25 cellular contexts compared by ENCODE assay signal in the genomic region with DNA sequence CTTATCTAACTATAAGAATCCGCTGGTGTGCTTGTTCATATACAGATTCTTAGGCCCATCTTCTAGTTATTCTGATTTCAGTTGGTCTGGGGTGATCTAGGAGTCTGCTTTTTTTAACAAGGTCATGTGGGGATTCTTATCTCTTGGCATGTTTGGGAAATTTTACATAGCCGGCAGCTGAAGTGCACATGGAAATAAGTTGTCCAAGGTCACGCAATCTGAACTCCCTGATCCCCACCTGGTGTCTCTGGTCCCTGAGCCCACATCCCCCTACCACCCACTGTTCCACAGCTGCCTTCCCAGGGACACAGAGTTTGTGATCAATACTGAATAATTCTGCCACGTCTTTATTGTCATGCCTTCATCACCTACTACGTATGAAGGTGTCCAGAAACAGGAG.
DNase-seq lines count a peak whose midpoint lies in the region; ATAC-seq and TF ChIP-seq lines count a peak whose summit lies in the region.
"Had no signal": no experiment of that assay in that cellular context is flagged by ENCODE, and none has a peak within 500 bp of the region (broad histone marks: within the 10 kb centered on the region; RNA-seq: fewer than 3 reads in every experiment).

No MANE protein-coding gene starts in this region.

- H3K9me3 ChIP-seq in Panc1 (ENCODE audit: control insufficient read depth, insufficient read depth, low read depth, low read length) (no peaks in the 10 kb centered on the region), liver (ENCODE audit: control insufficient read depth in 4 of 4, low read length in 3 of 4) (no peaks in the 10 kb centered on the region)
- H3K9me3 ChIP-seq: BLaER1, HAP-1, Peyer's patch, SJSA1 had no signal

- peaks cover 3% of the 10 kb centered on the region; the same call in 1 of the 2 replicates for H3K36me3 ChIP-seq in Panc1 (ENCODE audit: control insufficient read depth, insufficient read depth, low read length)
- peaks cover 0 to 25% (median 23%) of the 10 kb centered on the region in 4 donors for H3K36me3 ChIP-seq in liver (ENCODE audit: control insufficient read depth in 4 of 4, insufficient read depth in 3 of 4, low read depth in 1 of 4, low read length in 3 of 4)

- H3K4me3 Mint-ChIP-seq in activated B cell treated with CpG ODN at 0.5 μM for 24 hours: no peak overlapping the region
- H3K4me3 Mint-ChIP-seq in stimulated activated effector memory CD8-positive, alpha-beta T cell treated with anti-CD3 and anti-CD28 coated beads, Interleukin-12 subunit alpha, Interleukin-12 subunit beta, amount 100 ng/mL, for 72 hours: no peak overlapping the region
- H3K4me3 Mint-ChIP-seq: CD4-positive, alpha-beta T cell; GM23338 had no signal

- intact Hi-C loops in Panc1 (cut with micrococcal nuclease; ENCODE audit: unreplicated experiment) (no loop called here), activated B cell treated with CpG ODN at 0.5 μM for 24 hours (cut with micrococcal nuclease) (no loop called here)

- ATAC-seq in Panc1: no peak
- no peak for ATAC-seq in activated B cell treated with CpG ODN at 0.5 μM for 24 hours (ENCODE audit: low read depth)
- ATAC-seq in stimulated activated effector memory CD8-positive, alpha-beta T cell treated with anti-CD3 and anti-CD28 coated beads, Interleukin-12 subunit alpha, Interleukin-12 subunit beta, amount 100 ng/mL, for 72 hours: no peak
- no peak for ATAC-seq in GM21447 (IDR thresholded peaks at IDR 0.05; ENCODE audit: unreplicated experiment)
- no peak for ATAC-seq in GM21423 (IDR thresholded peaks at IDR 0.05; ENCODE audit: unreplicated experiment)
- ATAC-seq: GM23338 had no signal

- H3K4me1 ChIP-seq in Panc1 (ENCODE audit: control insufficient read depth, insufficient read depth, low read length): no peaks in the 10 kb centered on the region
- peaks cover 19 to 51% (median 45%) of the 10 kb centered on the region in 4 donors for H3K4me1 ChIP-seq in liver (ENCODE audit: control insufficient read depth in 4 of 4, insufficient read depth in 4 of 4, low read length in 3 of 4)
- H3K4me1 ChIP-seq: HAP-1, SJSA1 had no signal

- H3K27me3 ChIP-seq in Panc1 (ENCODE audit: control insufficient read depth, insufficient read depth, low read length) (no peaks in the 10 kb centered on the region), liver (ENCODE audit: control insufficient read depth in 4 of 4, insufficient read depth in 4 of 4, low read length in 3 of 4) (no peaks in the 10 kb centered on the region)
- H3K27me3 ChIP-seq: BLaER1, Peyer's patch, SJSA1 had no signal

- H3K4me1 Mint-ChIP-seq in activated B cell treated with CpG ODN at 0.5 μM for 24 hours: peaks cover 6% of the 10 kb centered on the region
- no peaks in the 10 kb centered on the region for H3K4me1 Mint-ChIP-seq in stimulated activated effector memory CD8-positive, alpha-beta T cell treated with anti-CD3 and anti-CD28 coated beads, Interleukin-12 subunit alpha, Interleukin-12 subunit beta, amount 100 ng/mL, for 72 hours

- DNase-seq in Panc1 (ENCODE audit: low read depth, low spot score): no peak
- DNase-seq in activated B cell treated with CpG ODN at 0.5 μM for 24 hours: no peak
- no peak for DNase-seq in stimulated activated effector memory CD8-positive, alpha-beta T cell treated with anti-CD3 and anti-CD28 coated beads, Interleukin-12 subunit alpha, Interleukin-12 subunit beta, amount 100 ng/mL, for 72 hours (ENCODE audit: low spot score in 2 of 2)
- no peak for DNase-seq in NCI-H1694 (lab: John Stamatoyannopoulos, UW)
- DNase-seq: ACHN; CD4-positive, alpha-beta T cell; COR-L47; DMS79 treated with DMSO at 0.1 percent for 48 hours; NCI-H1105; NCI-H146; NCI-H2081; NCI-H2171; NCI-H345; NCI-H524; NCI-H774; NK-92 treated with Interleukin-12 subunit alpha and Interleukin-12 subunit beta, amount 100 ng/mL, for 24 hours; Peyer's patch had no signal

- no peak overlapping the region for H3K27ac ChIP-seq in Panc1 (ENCODE audit: low read length)
- H3K27ac ChIP-seq in liver (ENCODE audit: low read depth in 1 of 2, low read length in 2 of 2): peak overlapping the region; percentile 94 to 98
- H3K27ac ChIP-seq: BLaER1, KMS-11, Peyer's patch, SJSA1 had no signal

- POLR2A ChIA-PET in Panc1 (lab: Charles Lee): no interaction called here
- POLR2A ChIA-PET in activated B cell treated with CpG ODN at 0.5 μM for 24 hours (lab: Charles Lee): no interaction called here

- peak overlapping the region; percentile 51 to 53 for H3K9ac ChIP-seq in liver (ENCODE audit: low read depth in 1 of 2, low read length in 2 of 2)
- H3K9ac ChIP-seq: BLaER1, KMS-11 had no signal

- in situ Hi-C loops in Panc1 (cut with HindIII; ENCODE audit: low pct_unique_long_range_greater_than_20kb, low sequenced_read_pairs): no loop called here

- no peaks in the 10 kb centered on the region for H3K27me3 Mint-ChIP-seq in activated B cell treated with CpG ODN at 0.5 μM for 24 hours
- H3K27me3 Mint-ChIP-seq: CD4-positive, alpha-beta T cell had no signal

- no peaks in the 10 kb centered on the region for H3K9me3 Mint-ChIP-seq in activated B cell treated with CpG ODN at 0.5 μM for 24 hours
- no peaks in the 10 kb centered on the region for H3K9me3 Mint-ChIP-seq in stimulated activated effector memory CD8-positive, alpha-beta T cell treated with anti-CD3 and anti-CD28 coated beads, Interleukin-12 subunit alpha, Interleukin-12 subunit beta, amount 100 ng/mL, for 72 hours
- H3K9me3 Mint-ChIP-seq: CD4-positive, alpha-beta T cell; GM23338 had no signal

- no peak overlapping the region for H3K4me3 ChIP-seq in Panc1 (ENCODE audit: low read depth in 2 of 2, low read length in 2 of 2)
- no peak overlapping the region for H3K4me3 ChIP-seq in liver (ENCODE audit: low read depth in 1 of 3, low read length in 3 of 3)
- H3K4me3 ChIP-seq: BLaER1, GM23338, HAP-1, Peyer's patch, SJSA1 had no signal

- TF ChIP-seq CTCF in Panc1 (IDR thresholded peaks at IDR 0.05) (no peak), activated B cell treated with CpG ODN at 0.5 μM for 24 hours (IDR thresholded peaks at IDR 0.05) (no peak), liver (IDR thresholded peaks at IDR 0.05; ENCODE audit: low read depth, low read length, missing input control) (no peak)

- CTCF ChIA-PET in Panc1 (lab: Charles Lee): no interaction called here
- CTCF ChIA-PET in activated B cell treated with CpG ODN at 0.5 μM for 24 hours (lab: Charles Lee): no interaction called here

- TF ChIP-seq RAD21 in liver (IDR thresholded peaks at IDR 0.05): no peak

- peak overlapping the region; percentile 19 for H3K27ac Mint-ChIP-seq in activated B cell treated with CpG ODN at 0.5 μM for 24 hours
- H3K27ac Mint-ChIP-seq in stimulated activated effector memory CD8-positive, alpha-beta T cell treated with anti-CD3 and anti-CD28 coated beads, Interleukin-12 subunit alpha, Interleukin-12 subunit beta, amount 100 ng/mL, for 72 hours: peak overlapping the region; percentile 61
- H3K27ac Mint-ChIP-seq: CD4-positive, alpha-beta T cell; GM23338 had no signal

- TSS peak; percentile 9 for BruUV-seq in Panc1 (replicated peaks; lab: Mats Ljungman, UMichigan)

- peaks cover 84% of the 10 kb centered on the region for H3K36me3 Mint-ChIP-seq in activated B cell treated with CpG ODN at 0.5 μM for 24 hours (ENCODE audit: low read depth)
- H3K36me3 Mint-ChIP-seq in stimulated activated effector memory CD8-positive, alpha-beta T cell treated with anti-CD3 and anti-CD28 coated beads, Interleukin-12 subunit alpha, Interleukin-12 subunit beta, amount 100 ng/mL, for 72 hours: peaks cover 81% of the 10 kb centered on the region

- WGBS in liver: 47% methylated on average over 5 of the region's 5 CpGs

TF ChIP-seq in liver, 16 proteins besides CTCF, POLR2A, EP300 and RAD21:
- TF ChIP-seq FOXA2 (IDR thresholded peaks at IDR 0.05): no peak
- TF ChIP-seq HNF4A (conservative IDR thresholded peaks at IDR 0.05): peak; percentile 23 to 38
- no peak for TF ChIP-seq YY1 (IDR thresholded peaks at IDR 0.05)
- TF ChIP-seq NR2F2 (IDR thresholded peaks at IDR 0.05): peak; percentile 34
- peak; percentile 47 for TF ChIP-seq SP1 (IDR thresholded peaks at IDR 0.05)
- peak; percentile 73 to 76 for TF ChIP-seq RXRA (IDR thresholded peaks at IDR 0.05)
